Comparison of ENCODE assay signal across 1 cellular context in the genomic region with DNA sequence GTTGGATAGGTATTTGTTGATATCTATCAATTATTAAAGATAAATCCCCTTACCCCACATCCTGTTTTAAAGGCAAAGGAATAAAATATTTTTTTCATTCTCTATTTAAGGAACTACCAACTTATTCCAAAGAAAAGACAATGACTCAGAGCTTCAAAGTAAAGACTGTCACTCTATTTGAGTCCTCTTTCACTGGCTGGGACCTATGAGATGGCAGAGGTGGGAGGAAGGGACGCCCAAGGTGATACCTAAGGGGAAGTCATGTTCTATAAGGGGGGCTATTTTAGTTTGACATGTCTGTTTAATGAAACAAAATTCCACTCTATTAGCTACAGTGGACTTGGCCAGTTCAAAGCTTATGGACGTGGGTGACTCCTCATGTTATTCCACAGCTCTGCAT.
TF ChIP-seq lines count a peak whose summit lies in the region.

No MANE protein-coding gene starts in this region.

TF ChIP-seq in WTC11, 78 proteins besides CTCF, POLR2A, EP300 and RAD21 (continued from another document):
- TF ChIP-seq, protein P1, sequence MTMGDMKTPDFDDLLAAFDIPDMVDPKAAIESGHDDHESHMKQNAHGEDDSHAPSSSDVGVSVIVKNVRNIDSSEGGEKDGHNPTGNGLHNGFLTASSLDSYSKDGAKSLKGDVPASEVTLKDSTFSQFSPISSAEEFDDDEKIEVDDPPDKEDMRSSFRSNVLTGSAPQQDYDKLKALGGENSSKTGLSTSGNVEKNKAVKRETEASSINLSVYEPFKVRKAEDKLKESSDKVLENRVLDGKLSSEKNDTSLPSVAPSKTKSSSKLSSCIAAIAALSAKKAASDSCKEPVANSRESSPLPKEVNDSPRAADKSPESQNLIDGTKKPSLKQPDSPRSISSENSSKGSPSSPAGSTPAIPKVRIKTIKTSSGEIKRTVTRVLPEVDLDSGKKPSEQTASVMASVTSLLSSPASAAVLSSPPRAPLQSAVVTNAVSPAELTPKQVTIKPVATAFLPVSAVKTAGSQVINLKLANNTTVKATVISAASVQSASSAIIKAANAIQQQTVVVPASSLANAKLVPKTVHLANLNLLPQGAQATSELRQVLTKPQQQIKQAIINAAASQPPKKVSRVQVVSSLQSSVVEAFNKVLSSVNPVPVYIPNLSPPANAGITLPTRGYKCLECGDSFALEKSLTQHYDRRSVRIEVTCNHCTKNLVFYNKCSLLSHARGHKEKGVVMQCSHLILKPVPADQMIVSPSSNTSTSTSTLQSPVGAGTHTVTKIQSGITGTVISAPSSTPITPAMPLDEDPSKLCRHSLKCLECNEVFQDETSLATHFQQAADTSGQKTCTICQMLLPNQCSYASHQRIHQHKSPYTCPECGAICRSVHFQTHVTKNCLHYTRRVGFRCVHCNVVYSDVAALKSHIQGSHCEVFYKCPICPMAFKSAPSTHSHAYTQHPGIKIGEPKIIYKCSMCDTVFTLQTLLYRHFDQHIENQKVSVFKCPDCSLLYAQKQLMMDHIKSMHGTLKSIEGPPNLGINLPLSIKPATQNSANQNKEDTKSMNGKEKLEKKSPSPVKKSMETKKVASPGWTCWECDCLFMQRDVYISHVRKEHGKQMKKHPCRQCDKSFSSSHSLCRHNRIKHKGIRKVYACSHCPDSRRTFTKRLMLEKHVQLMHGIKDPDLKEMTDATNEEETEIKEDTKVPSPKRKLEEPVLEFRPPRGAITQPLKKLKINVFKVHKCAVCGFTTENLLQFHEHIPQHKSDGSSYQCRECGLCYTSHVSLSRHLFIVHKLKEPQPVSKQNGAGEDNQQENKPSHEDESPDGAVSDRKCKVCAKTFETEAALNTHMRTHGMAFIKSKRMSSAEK (CRISPR knock-in tag; IDR thresholded peaks at IDR 0.05; ENCODE audit: borderline replicate concordance) = no peak
- TF ChIP-seq E2F5 (CRISPR knock-in tag; IDR thresholded peaks at IDR 0.05) (no peak), CBFB (CRISPR knock-in tag; IDR thresholded peaks at IDR 0.05; ENCODE audit: low read depth) (no peak), TCF7 (CRISPR knock-in tag; IDR thresholded peaks at IDR 0.05; ENCODE audit: low read depth) (no peak), PRRX2 (CRISPR knock-in tag; IDR thresholded peaks at IDR 0.05) (no peak), FOXK1 (CRISPR knock-in tag; IDR thresholded peaks at IDR 0.05) (no peak), SP1 (CRISPR knock-in tag; conservative IDR thresholded peaks at IDR 0.05) (no peak), ZNF416 (CRISPR knock-in tag; IDR thresholded peaks at IDR 0.05) (no peak), TEAD1 (CRISPR knock-in tag; IDR thresholded peaks at IDR 0.05) (no peak)
TF ChIP-seq in WTC11: peak in this region for 0.
